In the genomic region with DNA sequence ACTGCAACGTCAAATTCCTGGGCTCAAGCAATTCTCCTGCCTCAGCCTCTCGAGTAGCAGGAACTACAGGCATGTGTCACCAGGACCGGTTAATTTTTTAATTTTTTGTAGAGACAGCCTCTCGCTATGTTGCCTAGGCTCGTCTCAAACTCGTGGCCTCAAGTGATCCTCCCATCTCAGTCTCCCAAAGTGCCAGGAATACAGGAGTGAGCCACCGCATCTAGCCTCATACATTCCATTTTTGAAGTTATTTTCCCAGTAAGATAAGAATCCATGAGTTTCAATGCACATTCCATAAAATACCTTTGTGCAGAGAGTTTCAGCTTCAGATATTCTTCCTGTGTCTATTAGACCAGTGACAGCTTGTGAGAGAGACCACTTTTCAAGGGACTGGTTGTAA, we compare ENCODE assay signal across 8 cellular contexts.
"Had no signal": no experiment of that assay in that cellular context is flagged by ENCODE, and none has a peak within 500 bp of the region (broad histone marks: within the 10 kb centered on the region; RNA-seq: fewer than 3 reads in every experiment).

No MANE protein-coding gene starts in this region.

- H3K9me3 ChIP-seq: HAP-1 had no signal

- H3K4me3 Mint-ChIP-seq: GM23338, H9, HFFc6 had no signal

- H3K27ac Mint-ChIP-seq: GM23338, HFFc6 had no signal

- H3K27ac ChIP-seq: GM23248 had no signal

- H3K4me1 ChIP-seq: HAP-1 had no signal

- H3K4me2 ChIP-seq: GM23338 had no signal

- H3K4me3 ChIP-seq: GM23248, GM23338, HAP-1 had no signal

- H2AFZ ChIP-seq: GM23248, GM23338 had no signal

- H3K9me3 Mint-ChIP-seq: GM23338 had no signal

- H3K9ac ChIP-seq: GM23248 had no signal

- DNase-seq: GM23248, GOT3, H7, H9, HCEC 1CT, HFFc6 had no signal
